In genomic region chr1:230204852-230205251, GRCh38 we compare ENCODE assay signal across 10 cellular contexts.
DNase-seq lines count a peak whose midpoint lies in the region; ATAC-seq and TF ChIP-seq lines count a peak whose summit lies in the region.
"Had no signal": no experiment of that assay in that cellular context is flagged by ENCODE, and none has a peak within 500 bp of the region (broad histone marks: within the 10 kb centered on the region; RNA-seq: fewer than 3 reads in every experiment).

No MANE protein-coding gene starts in this region.

- no peak overlapping the region for H3K14ac ChIP-seq in mesenchymal stem cell (ENCODE audit: low read length in 2 of 2)

- 96% methylated on average over 2 of the region's 3 CpGs for WGBS in mesenchymal stem cell

- peaks cover 6% of the 10 kb centered on the region for H3K36me3 Mint-ChIP-seq in IgD-negative memory B cell
- H3K36me3 Mint-ChIP-seq in stimulated activated memory B cell treated with anti-CD40 and anti-IgM and Interleukin-4, amounts not matched to agents 10 μg/mL and 1 μg/mL and 100 μg/mL, for 72 hours = peaks cover 44% of the 10 kb centered on the region

- H3K4me3 Mint-ChIP-seq in IgD-negative memory B cell = no peak overlapping the region
- no peak overlapping the region for H3K4me3 Mint-ChIP-seq in stimulated activated memory B cell treated with anti-CD40 and anti-IgM and Interleukin-4, amounts not matched to agents 10 μg/mL and 1 μg/mL and 100 μg/mL, for 72 hours
- H3K4me3 Mint-ChIP-seq: T-helper 17 cell had no signal

- H3K4me1 Mint-ChIP-seq in IgD-negative memory B cell = peaks cover 21 to 27% (median 24%) of the 10 kb centered on the region in 3 donors
- H3K4me1 Mint-ChIP-seq in stimulated activated memory B cell treated with anti-CD40 and anti-IgM and Interleukin-4, amounts not matched to agents 10 μg/mL and 1 μg/mL and 100 μg/mL, for 72 hours = peaks cover 38% of the 10 kb centered on the region

- peaks cover 37% of the 10 kb centered on the region for H3K79me1 ChIP-seq in mesenchymal stem cell (replicated peaks; ENCODE audit: low read length, poor library complexity, severe bottlenecking)

- no peaks in the 10 kb centered on the region for H3K27me3 Mint-ChIP-seq in IgD-negative memory B cell
- H3K27me3 Mint-ChIP-seq in stimulated activated memory B cell treated with anti-CD40 and anti-IgM and Interleukin-4, amounts not matched to agents 10 μg/mL and 1 μg/mL and 100 μg/mL, for 72 hours = no peaks in the 10 kb centered on the region
- H3K27me3 Mint-ChIP-seq: T-helper 17 cell had no signal

- no peak overlapping the region for H4K8ac ChIP-seq in mesenchymal stem cell (ENCODE audit: low read length)

- no peak overlapping the region for H2AFZ ChIP-seq in PC-9
- no peak overlapping the region for H2AFZ ChIP-seq in mesenchymal stem cell (ENCODE audit: low read depth, low read length)

- H3K9me2 ChIP-seq in PC-9 (ENCODE audit: insufficient read depth) = no peaks in the 10 kb centered on the region

- H2BK15ac ChIP-seq in mesenchymal stem cell (ENCODE audit: low read depth, poor library complexity, severe bottlenecking) = no peak overlapping the region

- CTCF ChIA-PET in PC-9 (lab: Charles Lee) = interaction anchor here (1.0 kb wide), 1 partner anchor 100 kb away, joined by 3 read pairs; no protein-coding TSS in a partner anchor

- H2BK12ac ChIP-seq in mesenchymal stem cell (ENCODE audit: low read length in 2 of 2) = no peak overlapping the region

- peak overlapping the region; percentile 46 for H3K4me2 ChIP-seq in PC-9
- no peak overlapping the region for H3K4me2 ChIP-seq in mesenchymal stem cell (ENCODE audit: low read length, poor library complexity, severe bottlenecking)

- no peak for ATAC-seq in stimulated activated memory B cell treated with anti-CD40 and anti-IgM and Interleukin-4, amounts not matched to agents 10 μg/mL and 1 μg/mL and 100 μg/mL, for 72 hours
- ATAC-seq: T-helper 17 cell had no signal

- H3F3A ChIP-seq in PC-9 (ENCODE audit: insufficient read depth, low read depth) = peaks cover 5% of the 10 kb centered on the region; the same call in 1 of the 2 replicates

- peak overlapping the region in 2 of 3 donors; percentile 12 to 87 for H3K27ac Mint-ChIP-seq in IgD-negative memory B cell
- peak overlapping the region; percentile 59 for H3K27ac Mint-ChIP-seq in stimulated activated memory B cell treated with anti-CD40 and anti-IgM and Interleukin-4, amounts not matched to agents 10 μg/mL and 1 μg/mL and 100 μg/mL, for 72 hours
- H3K27ac Mint-ChIP-seq: T-helper 17 cell had no signal

- no peaks in the 10 kb centered on the region for H4K20me1 ChIP-seq in PC-9 (ENCODE audit: insufficient read depth)

- H3K27ac ChIP-seq in PC-9 = peak overlapping the region; percentile 76
- no peak overlapping the region for H3K27ac ChIP-seq in mesenchymal stem cell (ENCODE audit: low read length, poor library complexity, severe bottlenecking)
- H3K27ac ChIP-seq: sigmoid colon had no signal

- H3K4me3 ChIP-seq in PC-9 (no peak overlapping the region), mesenchymal stem cell (ENCODE audit: insufficient read depth in 1 of 2, low read depth in 1 of 2, low read length in 2 of 2) (no peak overlapping the region)
- H3K4me3 ChIP-seq: Peyer's patch, sigmoid colon had no signal

- H3K36me3 ChIP-seq in PC-9 (ENCODE audit: low read depth) (no peaks in the 10 kb centered on the region), mesenchymal stem cell (ENCODE audit: control insufficient read depth in 1 of 2, insufficient read depth in 2 of 2, low read depth in 1 of 2, low read length in 2 of 2) (peaks cover 15 to 36% of the 10 kb centered on the region in 2 experiments)

- H3K9me3 ChIP-seq in PC-9 (ENCODE audit: insufficient read depth, low read depth) = no peaks in the 10 kb centered on the region
- H3K9me3 ChIP-seq in mesenchymal stem cell (ENCODE audit: control insufficient read depth, low read length) = no peaks in the 10 kb centered on the region
- H3K9me3 ChIP-seq: Peyer's patch, sigmoid colon had no signal

- no peak overlapping the region for H3K23ac ChIP-seq in mesenchymal stem cell (ENCODE audit: low read length in 2 of 2)

- BruUV-seq in PC-9 (replicated peaks; lab: Mats Ljungman, UMichigan) = no TSS peak

- H3K18ac ChIP-seq in mesenchymal stem cell (ENCODE audit: low read depth in 1 of 2, low read length in 2 of 2) = no peak overlapping the region

- no peak overlapping the region for H3K9ac ChIP-seq in mesenchymal stem cell (ENCODE audit: low read length)

- no peak overlapping the region for H2BK5ac ChIP-seq in mesenchymal stem cell (ENCODE audit: low read depth, low read length, poor library complexity, severe bottlenecking)

- DNase-seq in PC-9 = peak; percentile 84 to 87
- DNase-seq in kidney tubule cell (ENCODE audit: low spot score) = peak; percentile 72
- no peak for DNase-seq in mesenchymal stem cell
- no peak for DNase-seq in SHP77 (lab: John Stamatoyannopoulos, UW)
- DNase-seq in activated CD8-positive, alpha-beta memory T cell treated with anti-CD3 and anti-CD28 coated beads for 24 hours = no peak
- DNase-seq: Peyer's patch, sigmoid colon, T-helper 17 cell had no signal

- no peak for TF ChIP-seq CTCF in PC-9 (conservative IDR thresholded peaks at IDR 0.05)

- H3K4me1 ChIP-seq in PC-9 (replicated peaks; ENCODE audit: insufficient read depth) = peaks cover 18% of the 10 kb centered on the region
- H3K4me1 ChIP-seq in mesenchymal stem cell (ENCODE audit: control insufficient read depth, insufficient read depth, low read depth, low read length) = peaks cover 4% of the 10 kb centered on the region

- no peak overlapping the region for H3K4ac ChIP-seq in mesenchymal stem cell (ENCODE audit: low read depth in 1 of 2, low read length in 2 of 2)

- intact Hi-C loops in PC-9 (cut with micrococcal nuclease; ENCODE audit: unreplicated experiment) = loop anchor here (2.0 to 5.0 kb wide), 3 partner anchors 26 to 138 kb away; partner anchors contain the start of gene GALNT2

- no peak overlapping the region for H2AK5ac ChIP-seq in mesenchymal stem cell (ENCODE audit: low read length, severe bottlenecking)

- H4K91ac ChIP-seq in mesenchymal stem cell (ENCODE audit: low read length) = no peak overlapping the region

- POLR2A ChIA-PET in PC-9 (lab: Charles Lee; ENCODE audit: unreplicated experiment) = interaction anchor here (0.5 to 0.6 kb wide), 2 partner anchors 30 to 38 kb away, joined by 3 to 9 read pairs; no protein-coding TSS in a partner anchor

- no peak overlapping the region for H2BK120ac ChIP-seq in mesenchymal stem cell (ENCODE audit: low read depth, low read length)

- H3K9me3 Mint-ChIP-seq in IgD-negative memory B cell = no peaks in the 10 kb centered on the region
- H3K9me3 Mint-ChIP-seq in stimulated activated memory B cell treated with anti-CD40 and anti-IgM and Interleukin-4, amounts not matched to agents 10 μg/mL and 1 μg/mL and 100 μg/mL, for 72 hours = no peaks in the 10 kb centered on the region

- H3K27me3 ChIP-seq in PC-9 (ENCODE audit: insufficient read depth, low read depth) (no peaks in the 10 kb centered on the region), mesenchymal stem cell (ENCODE audit: control insufficient read depth in 1 of 2, insufficient read depth in 1 of 2, low read length in 2 of 2) (no peaks in the 10 kb centered on the region)
- H3K27me3 ChIP-seq: Peyer's patch, sigmoid colon had no signal

- H3K79me2 ChIP-seq in PC-9 (ENCODE audit: low read depth) = no peaks in the 10 kb centered on the region

Comparison
In these comparisons a context has a peak if more than half of its experiments do, and no peak if none do; other contexts are left out.
1. DNase-seq: peak in PC-9 (2 of 2) and kidney tubule cell (single experiment); none in mesenchymal stem cell (single experiment), SHP77 (0 of 2) and activated CD8-positive, alpha-beta memory T cell treated with anti-CD3 and anti-CD28 coated beads for 24 hours (single experiment).